In genomic region chr17:7471729-7472128, GRCh38 we compare ENCODE assay signal across 2 cellular contexts.
TF ChIP-seq lines count a peak whose summit lies in the region.

No MANE protein-coding gene starts in this region.

TF ChIP-seq in HEK293, 187 proteins besides CTCF, POLR2A, EP300 and RAD21:
- TF ChIP-seq ZNF23 (tag by site-specific recombination; IDR thresholded peaks at IDR 0.05; ENCODE audit: borderline replicate concordance), result no peak
- no peak for TF ChIP-seq EGR2 (tag by site-specific recombination; IDR thresholded peaks at IDR 0.05; ENCODE audit: low read depth)
- no peak for TF ChIP-seq ZNF654 (tag by site-specific recombination; IDR thresholded peaks at IDR 0.05; ENCODE audit: low read depth)
- TF ChIP-seq BCL11A (tag by site-specific recombination; IDR thresholded peaks at IDR 0.05; ENCODE audit: low read depth), result no peak
- no peak for TF ChIP-seq SP3 (tag by site-specific recombination; IDR thresholded peaks at IDR 0.05)
- TF ChIP-seq ZNF174 (tag by site-specific recombination; IDR thresholded peaks at IDR 0.05), result no peak
- TF ChIP-seq GLIS1 (tag by site-specific recombination; IDR thresholded peaks at IDR 0.05), result no peak
- no peak for TF ChIP-seq ZNF416 (tag by site-specific recombination; IDR thresholded peaks at IDR 0.05)
- no peak for TF ChIP-seq HIC1 (tag by site-specific recombination; IDR thresholded peaks at IDR 0.05)
- TF ChIP-seq ZSCAN30 (tag by site-specific recombination; IDR thresholded peaks at IDR 0.05), result no peak

TF ChIP-seq in GM12878, 131 proteins besides CTCF, POLR2A, EP300 and RAD21:
- TF ChIP-seq SUPT20H (IDR thresholded peaks at IDR 0.05; ENCODE audit: borderline replicate concordance, control insufficient read depth, low read depth, low read length), result no peak
- TF ChIP-seq CBX3 (IDR thresholded peaks at IDR 0.05; ENCODE audit: borderline replicate concordance, low read depth), result no peak
- TF ChIP-seq POU2F2 (IDR thresholded peaks at IDR 0.05; ENCODE audit: borderline replicate concordance, low read depth, low read length), result no peak
- no peak for TF ChIP-seq TCF7 (IDR thresholded peaks at IDR 0.05; ENCODE audit: borderline replicate concordance)
- TF ChIP-seq KAT2A (conservative IDR thresholded peaks at IDR 0.05; ENCODE audit: control insufficient read depth, low read depth, low read length), result no peak
- TF ChIP-seq MEF2B (IDR thresholded peaks at IDR 0.05; ENCODE audit: partially characterized antibody, poor library complexity, severe bottlenecking), result no peak
- no peak for TF ChIP-seq TARDBP (IDR thresholded peaks at IDR 0.05; ENCODE audit: borderline replicate concordance)
- TF ChIP-seq STAT1 (conservative IDR thresholded peaks at IDR 0.05), result no peak
- no peak for TF ChIP-seq SIN3A (IDR thresholded peaks at IDR 0.05; ENCODE audit: low read depth, low read length)
